36 cellular contexts compared by ENCODE assay signal in the genomic region with DNA sequence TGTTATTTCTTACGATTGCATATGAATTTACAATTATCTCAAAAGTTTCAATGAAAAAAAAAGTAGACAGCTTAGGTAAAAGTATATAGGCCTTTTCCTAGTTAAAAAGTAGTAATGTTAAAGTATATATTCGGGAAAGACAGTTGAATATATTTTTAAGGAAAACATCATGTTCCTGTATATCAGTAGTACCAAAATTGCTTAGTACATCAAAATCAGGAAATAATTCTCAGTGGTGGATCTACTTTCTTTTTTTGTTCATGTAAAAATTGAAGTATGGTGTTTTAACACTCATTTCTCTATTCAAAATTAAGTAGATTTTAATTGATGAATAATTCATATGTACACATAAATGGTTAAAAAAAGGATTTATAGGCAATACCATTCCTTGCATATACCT.
"Had no signal": no experiment of that assay in that cellular context is flagged by ENCODE, and none has a peak within 500 bp of the region (broad histone marks: within the 10 kb centered on the region; RNA-seq: fewer than 3 reads in every experiment).

No MANE protein-coding gene starts in this region.

- H3K4me1 Mint-ChIP-seq: activated B cell treated with CpG ODN at 0.5 μM for 24 hours; activated CD4-positive, alpha-beta T cell treated with anti-CD3 and anti-CD28 coated beads, Interleukin-2, amount 10 ng/mL, durations not matched to agents 24 days and 14 days had no signal

- H3K4me1 ChIP-seq: body of pancreas had no signal

- H3K4me3 Mint-ChIP-seq: activated B cell treated with CpG ODN at 0.5 μM for 24 hours; activated CD4-positive, alpha-beta memory T cell treated with anti-CD3 and anti-CD28 coated beads for 36 hours; activated CD4-positive, alpha-beta T cell treated with anti-CD3 and anti-CD28 coated beads, Interleukin-2, amount 10 ng/mL, durations not matched to agents 24 days and 14 days; activated CD8-positive, alpha-beta T cell treated with anti-CD3 and anti-CD28 coated beads for 36 hours; activated naive CD4-positive, alpha-beta T cell treated with anti-CD3 and anti-CD28 coated beads for 36 hours; activated T-cell treated with anti-CD3 and anti-CD28 coated beads, Interleukin-2, amount 50 U/mL, for 4 hours; activated T-cell treated with anti-CD3 and anti-CD28 coated beads, Interleukin-2, amount 50 U/mL, for 72 hours; activated T-helper 1 cell treated with anti-CD3 and anti-CD28 coated beads, Interleukin-12 subunit alpha, Interleukin-12 subunit beta, Interleukin-2, Interleukin-4 antibody, amounts not matched to agents 30 ng/mL and 10 ng/mL and 1 ng/mL, durations not matched to agents 14 hours and 24 hours and 36 hours; activated T-helper 17 cell treated with anti-CD3 and anti-CD28 coated beads, Interleukin-2, amount 50 U/mL, for 72 hours; T-cell; T-helper 2 cell treated with Interferon-gamma antibody and Interleukin-4, amounts not matched to agents 5 μg/mL and 100 μg/mL, for 36 hours had no signal

- H3K27ac Mint-ChIP-seq: activated B cell treated with CpG ODN at 0.5 μM for 24 hours; activated CD4-positive, alpha-beta memory T cell treated with anti-CD3 and anti-CD28 coated beads for 36 hours; activated CD4-positive, alpha-beta T cell treated with anti-CD3 and anti-CD28 coated beads, Interleukin-2, amount 10 ng/mL, durations not matched to agents 24 days and 14 days; activated CD8-positive, alpha-beta T cell treated with anti-CD3 and anti-CD28 coated beads for 36 hours; activated naive CD4-positive, alpha-beta T cell treated with anti-CD3 and anti-CD28 coated beads for 36 hours; activated T-helper 17 cell treated with anti-CD3 and anti-CD28 coated beads, Interleukin-2, amount 50 U/mL, for 72 hours; T-helper 2 cell treated with Interferon-gamma antibody and Interleukin-4, amounts not matched to agents 5 μg/mL and 100 μg/mL, for 36 hours had no signal

- H3K9me3 ChIP-seq: adrenal gland, body of pancreas, breast epithelium had no signal

- H3K36me3 ChIP-seq: adrenal gland, brain microvascular endothelial cell, breast epithelium had no signal

- ATAC-seq: activated CD8-positive, alpha-beta T cell treated with anti-CD3 and anti-CD28 coated beads for 36 hours; activated naive CD4-positive, alpha-beta T cell treated with anti-CD3 and anti-CD28 coated beads, Interleukin-2, amount 50 U/mL, for 72 hours; activated T-cell treated with anti-CD3 and anti-CD28 coated beads, Interleukin-2, amount 50 U/mL, for 4 hours; activated T-cell treated with anti-CD3 and anti-CD28 coated beads, Interleukin-2, amount 50 U/mL, for 72 hours; activated T-helper 17 cell treated with anti-CD3 and anti-CD28 coated beads, Interleukin-2, amount 50 U/mL, for 72 hours; body of pancreas; T-cell had no signal

- H3K9me3 Mint-ChIP-seq: activated B cell treated with CpG ODN at 0.5 μM for 24 hours; activated CD4-positive, alpha-beta memory T cell treated with anti-CD3 and anti-CD28 coated beads for 36 hours; activated CD4-positive, alpha-beta T cell treated with anti-CD3 and anti-CD28 coated beads, Interleukin-2, amount 10 ng/mL, durations not matched to agents 24 days and 14 days; activated CD8-positive, alpha-beta T cell treated with anti-CD3 and anti-CD28 coated beads for 36 hours; activated naive CD4-positive, alpha-beta T cell treated with anti-CD3 and anti-CD28 coated beads for 36 hours; activated naive CD4-positive, alpha-beta T cell treated with anti-CD3 and anti-CD28 coated beads, Interleukin-2, amount 50 U/mL, for 72 hours; activated T-cell treated with anti-CD3 and anti-CD28 coated beads, Interleukin-2, amount 50 U/mL, for 4 hours; activated T-cell treated with anti-CD3 and anti-CD28 coated beads, Interleukin-2, amount 50 U/mL, for 72 hours; activated T-helper 1 cell treated with anti-CD3 and anti-CD28 coated beads, Interleukin-12 subunit alpha, Interleukin-12 subunit beta, Interleukin-2, Interleukin-4 antibody, amounts not matched to agents 30 ng/mL and 10 ng/mL and 1 ng/mL, durations not matched to agents 14 hours and 24 hours and 36 hours; activated T-helper 17 cell treated with anti-CD3 and anti-CD28 coated beads, Interleukin-2, amount 50 U/mL, for 72 hours; T-cell; T-helper 2 cell treated with Interferon-gamma antibody and Interleukin-4, amounts not matched to agents 5 μg/mL and 100 μg/mL, for 36 hours had no signal

- H3K4me3 ChIP-seq: adrenal gland, body of pancreas, breast epithelium had no signal

- H3K27me3 Mint-ChIP-seq: activated B cell treated with CpG ODN at 0.5 μM for 24 hours; activated CD4-positive, alpha-beta memory T cell treated with anti-CD3 and anti-CD28 coated beads for 36 hours; activated CD4-positive, alpha-beta T cell treated with anti-CD3 and anti-CD28 coated beads, Interleukin-2, amount 10 ng/mL, durations not matched to agents 24 days and 14 days; activated CD8-positive, alpha-beta T cell treated with anti-CD3 and anti-CD28 coated beads for 36 hours; activated T-helper 17 cell treated with anti-CD3 and anti-CD28 coated beads, Interleukin-2, amount 50 U/mL, for 72 hours; T-cell had no signal

- H3K27me3 ChIP-seq: adrenal gland, body of pancreas, brain microvascular endothelial cell, breast epithelium had no signal

- H3K27ac ChIP-seq: adrenal gland, body of pancreas, brain microvascular endothelial cell, breast epithelium, VCaP had no signal

- DNase-seq: activated B cell treated with CpG ODN at 0.5 μM for 24 hours; activated CD4-positive, alpha-beta memory T cell treated with anti-CD3 and anti-CD28 coated beads for 36 hours; activated CD4-positive, alpha-beta T cell treated with anti-CD3 and anti-CD28 coated beads for 4 hours; activated CD4-positive, alpha-beta T cell treated with anti-CD3 and anti-CD28 coated beads, Interleukin-2, amount 10 ng/mL, durations not matched to agents 24 days and 14 days; activated CD4-positive, alpha-beta T cell treated with anti-CD3 and anti-CD28 coated beads, Interleukin-2, amount 50 U/mL, for 1 hour; activated CD4-positive, alpha-beta T cell treated with anti-CD3 and anti-CD28 coated beads, Interleukin-2, amount 50 U/mL, for 4 hours; activated CD4-positive, CD25-positive, alpha-beta regulatory T cell treated with anti-CD3 and anti-CD28 coated beads, Interleukin-2, amount 50 U/mL, for 72 hours; activated CD8-positive, alpha-beta memory T cell treated with anti-CD3 and anti-CD28 coated beads, Interleukin-2, amount 50 U/mL, for 4 hours; activated CD8-positive, alpha-beta T cell treated with anti-CD3 and anti-CD28 coated beads for 36 hours; activated effector memory CD4-positive, alpha-beta T cell treated with anti-CD3 and anti-CD28 coated beads, Interleukin-2, amount 50 U/mL, for 16 hours; activated gamma-delta T cell treated with Interleukin-2 at 50 U/mL for 16 hours; activated naive CD4-positive, alpha-beta T cell; activated naive CD4-positive, alpha-beta T cell treated with anti-CD3 and anti-CD28 coated beads for 36 hours; activated naive CD4-positive, alpha-beta T cell treated with anti-CD3 and anti-CD28 coated beads, Interleukin-2, amount 50 U/mL, for 16 hours; activated T-cell treated with anti-CD3 and anti-CD28 coated beads for 4 hours; activated T-cell treated with anti-CD3 and anti-CD28 coated beads, Interleukin-2, amount 50 U/mL, for 1 hour; activated T-cell treated with anti-CD3 and anti-CD28 coated beads, Interleukin-2, amount 50 U/mL, for 4 hours; activated T-cell treated with anti-CD3 and anti-CD28 coated beads, Interleukin-2, amount 50 U/mL, for 72 hours; adrenal gland; amniotic stem cell; aorta; body of pancreas; brain microvascular endothelial cell; central memory CD4-positive, alpha-beta T cell; cerebellar nuclear complex; T-cell; T-helper 2 cell; T-helper 9 cell had no signal

- FAIRE-seq: astrocyte, TTC549 had no signal
